Comparison of ENCODE assay signal across 2 cellular contexts in the genomic region with DNA sequence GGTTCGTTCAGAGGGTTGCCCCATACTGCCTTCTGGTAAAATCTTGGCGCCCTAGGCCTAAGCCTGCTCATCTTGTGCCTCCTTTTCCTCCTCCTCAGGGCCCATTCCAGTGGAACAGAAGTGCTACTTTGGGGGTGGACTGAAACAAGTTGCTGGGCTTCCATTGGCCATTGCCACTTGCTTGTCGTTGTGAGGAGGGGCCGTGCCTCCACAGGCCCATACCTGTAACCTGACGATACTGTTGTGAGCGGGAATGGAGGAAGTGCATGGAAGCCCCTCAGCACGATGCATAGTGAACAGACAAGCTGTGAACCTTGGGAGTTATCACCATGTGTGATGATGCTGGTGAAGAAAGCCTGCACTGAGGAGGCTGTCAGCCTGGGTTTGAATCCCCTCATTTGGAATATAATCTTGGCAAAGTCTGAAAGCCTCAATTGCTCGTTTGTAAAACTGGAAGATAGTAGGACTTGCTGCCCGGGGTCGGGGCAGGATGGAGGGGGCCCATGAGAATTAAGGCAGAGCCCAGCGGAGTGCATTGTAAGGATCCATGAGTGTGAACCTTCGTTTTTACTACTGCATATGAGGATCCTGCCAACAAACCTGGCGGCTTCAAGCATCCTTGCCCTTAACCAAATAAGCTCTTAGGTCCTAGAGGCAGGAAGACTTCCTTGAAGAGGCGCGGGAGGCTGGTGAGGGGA.
TF ChIP-seq lines count a peak whose summit lies in the region.

No MANE protein-coding gene starts in this region.

TF ChIP-seq in SK-N-SH, 30 proteins besides CTCF, POLR2A, EP300 and RAD21 (continued from another document):
- no peak for TF ChIP-seq GATA2 (CRISPR knock-in tag; IDR thresholded peaks at IDR 0.05)
- TF ChIP-seq, protein P1, sequence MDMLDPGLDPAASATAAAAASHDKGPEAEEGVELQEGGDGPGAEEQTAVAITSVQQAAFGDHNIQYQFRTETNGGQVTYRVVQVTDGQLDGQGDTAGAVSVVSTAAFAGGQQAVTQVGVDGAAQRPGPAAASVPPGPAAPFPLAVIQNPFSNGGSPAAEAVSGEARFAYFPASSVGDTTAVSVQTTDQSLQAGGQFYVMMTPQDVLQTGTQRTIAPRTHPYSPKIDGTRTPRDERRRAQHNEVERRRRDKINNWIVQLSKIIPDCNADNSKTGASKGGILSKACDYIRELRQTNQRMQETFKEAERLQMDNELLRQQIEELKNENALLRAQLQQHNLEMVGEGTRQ (IDR thresholded peaks at IDR 0.05; ENCODE audit: borderline replicate concordance, low read depth, low read length), result no peak
- TF ChIP-seq, protein P2, sequence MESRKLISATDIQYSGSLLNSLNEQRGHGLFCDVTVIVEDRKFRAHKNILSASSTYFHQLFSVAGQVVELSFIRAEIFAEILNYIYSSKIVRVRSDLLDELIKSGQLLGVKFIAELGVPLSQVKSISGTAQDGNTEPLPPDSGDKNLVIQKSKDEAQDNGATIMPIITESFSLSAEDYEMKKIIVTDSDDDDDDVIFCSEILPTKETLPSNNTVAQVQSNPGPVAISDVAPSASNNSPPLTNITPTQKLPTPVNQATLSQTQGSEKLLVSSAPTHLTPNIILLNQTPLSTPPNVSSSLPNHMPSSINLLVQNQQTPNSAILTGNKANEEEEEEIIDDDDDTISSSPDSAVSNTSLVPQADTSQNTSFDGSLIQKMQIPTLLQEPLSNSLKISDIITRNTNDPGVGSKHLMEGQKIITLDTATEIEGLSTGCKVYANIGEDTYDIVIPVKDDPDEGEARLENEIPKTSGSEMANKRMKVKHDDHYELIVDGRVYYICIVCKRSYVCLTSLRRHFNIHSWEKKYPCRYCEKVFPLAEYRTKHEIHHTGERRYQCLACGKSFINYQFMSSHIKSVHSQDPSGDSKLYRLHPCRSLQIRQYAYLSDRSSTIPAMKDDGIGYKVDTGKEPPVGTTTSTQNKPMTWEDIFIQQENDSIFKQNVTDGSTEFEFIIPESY (IDR thresholded peaks at IDR 0.05; ENCODE audit: borderline replicate concordance, low read depth), result no peak
- no peak for TF ChIP-seq MXI1 (IDR thresholded peaks at IDR 0.05; ENCODE audit: low read depth, low read length)
- TF ChIP-seq FOXM1 (IDR thresholded peaks at IDR 0.05; ENCODE audit: low read depth), result no peak

TF ChIP-seq in SK-N-SH treated with all-trans-retinoic acid at 6 μM for 48 hours, 23 proteins besides CTCF, POLR2A, EP300 and RAD21:
- TF ChIP-seq, protein P3, sequence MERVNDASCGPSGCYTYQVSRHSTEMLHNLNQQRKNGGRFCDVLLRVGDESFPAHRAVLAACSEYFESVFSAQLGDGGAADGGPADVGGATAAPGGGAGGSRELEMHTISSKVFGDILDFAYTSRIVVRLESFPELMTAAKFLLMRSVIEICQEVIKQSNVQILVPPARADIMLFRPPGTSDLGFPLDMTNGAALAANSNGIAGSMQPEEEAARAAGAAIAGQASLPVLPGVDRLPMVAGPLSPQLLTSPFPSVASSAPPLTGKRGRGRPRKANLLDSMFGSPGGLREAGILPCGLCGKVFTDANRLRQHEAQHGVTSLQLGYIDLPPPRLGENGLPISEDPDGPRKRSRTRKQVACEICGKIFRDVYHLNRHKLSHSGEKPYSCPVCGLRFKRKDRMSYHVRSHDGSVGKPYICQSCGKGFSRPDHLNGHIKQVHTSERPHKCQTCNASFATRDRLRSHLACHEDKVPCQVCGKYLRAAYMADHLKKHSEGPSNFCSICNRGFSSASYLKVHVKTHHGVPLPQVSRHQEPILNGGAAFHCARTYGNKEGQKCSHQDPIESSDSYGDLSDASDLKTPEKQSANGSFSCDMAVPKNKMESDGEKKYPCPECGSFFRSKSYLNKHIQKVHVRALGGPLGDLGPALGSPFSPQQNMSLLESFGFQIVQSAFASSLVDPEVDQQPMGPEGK (CRISPR knock-in tag; IDR thresholded peaks at IDR 0.05; ENCODE audit: borderline replicate concordance), result no peak
- TF ChIP-seq ZNF565 (CRISPR knock-in tag; conservative IDR thresholded peaks at IDR 0.05; ENCODE audit: low read depth), result no peak
